In genomic region chr18:12821408-12821807, GRCh38 we compare ENCODE assay signal across 26 cellular contexts.
DNase-seq lines count a peak whose midpoint lies in the region; ATAC-seq and TF ChIP-seq lines count a peak whose summit lies in the region.
"Had no signal": no experiment of that assay in that cellular context is flagged by ENCODE, and none has a peak within 500 bp of the region (broad histone marks: within the 10 kb centered on the region; RNA-seq: fewer than 3 reads in every experiment).

No MANE protein-coding gene starts in this region.

- no peak for TF ChIP-seq CTCF in CD8-positive, alpha-beta T cell (IDR thresholded peaks at IDR 0.05)
- TF ChIP-seq CTCF in GM23338 (conservative IDR thresholded peaks at IDR 0.05; ENCODE audit: low read depth in 2 of 2): no peak
- TF ChIP-seq CTCF in chondrocyte (IDR thresholded peaks at IDR 0.05): no peak

- peaks cover 5% of the 10 kb centered on the region for H3K4me1 Mint-ChIP-seq in CD8-positive, alpha-beta T cell (ENCODE audit: low read depth)
- peaks cover 34% of the 10 kb centered on the region for H3K4me1 Mint-ChIP-seq in GM23338
- peaks cover 23% of the 10 kb centered on the region for H3K4me1 Mint-ChIP-seq in chondrocyte (ENCODE audit: low read depth)
- peaks cover 10% of the 10 kb centered on the region for H3K4me1 Mint-ChIP-seq in memory B cell
- peaks cover 24% of the 10 kb centered on the region for H3K4me1 Mint-ChIP-seq in activated naive CD8-positive, alpha-beta T cell treated with anti-CD3 and anti-CD28 coated beads for 36 hours

- H3K27ac ChIP-seq in CD8-positive, alpha-beta T cell (ENCODE audit: low read depth, low read length): no peak overlapping the region
- peak overlapping the region; percentile 69 for H3K27ac ChIP-seq in GM23338 (ENCODE audit: low read depth)
- H3K27ac ChIP-seq: ascending aorta; BLaER1 treated with 17β-estradiol and CSF1 and Interleukin-3, amounts not matched to agents 10 nM and 100 nM; KMS-11; thyroid gland had no signal

- no peak overlapping the region for H2AFZ ChIP-seq in GM23338

- H3K9me3 ChIP-seq in CD8-positive, alpha-beta T cell (ENCODE audit: low read length): no peaks in the 10 kb centered on the region
- H3K9me3 ChIP-seq: ascending aorta; BLaER1 treated with 17β-estradiol and CSF1 and Interleukin-3, amounts not matched to agents 10 nM and 100 nM; thyroid gland had no signal

- peaks cover 17% of the 10 kb centered on the region for H3K36me3 ChIP-seq in CD8-positive, alpha-beta T cell (ENCODE audit: insufficient read depth, low read length)
- H3K36me3 ChIP-seq in GM23338 (ENCODE audit: insufficient read depth): no peaks in the 10 kb centered on the region; the same call in 1 of the 2 replicates

- CTCF ChIA-PET in CD8-positive, alpha-beta T cell (lab: Charles Lee): no interaction called here

- peak overlapping the region; percentile 15 for H3K27ac Mint-ChIP-seq in CD8-positive, alpha-beta T cell
- H3K27ac Mint-ChIP-seq in GM23338 (peak overlapping the region; percentile 61), chondrocyte (ENCODE audit: unreplicated experiment) (peak overlapping the region; percentile 10), memory B cell (peak overlapping the region; percentile 52)
- H3K27ac Mint-ChIP-seq in activated naive CD8-positive, alpha-beta T cell treated with anti-CD3 and anti-CD28 coated beads for 36 hours: no peak overlapping the region
- H3K27ac Mint-ChIP-seq: activated naive CD4-positive, alpha-beta T cell treated with anti-CD3 and anti-CD28 coated beads, Interleukin-2, amount 10 ng/mL, durations not matched to agents 7 days and 5 days; activated T-cell treated with anti-CD3 and anti-CD28 coated beads, Interleukin-2, amount 50 U/mL, for 72 hours had no signal

- no peaks in the 10 kb centered on the region for H3K27me3 Mint-ChIP-seq in CD8-positive, alpha-beta T cell (ENCODE audit: low read depth)
- H3K27me3 Mint-ChIP-seq in GM23338 (ENCODE audit: insufficient read depth, low read depth, poor library complexity): no peaks in the 10 kb centered on the region
- no peaks in the 10 kb centered on the region for H3K27me3 Mint-ChIP-seq in chondrocyte (ENCODE audit: low read depth)
- H3K27me3 Mint-ChIP-seq in memory B cell: no peaks in the 10 kb centered on the region
- no peaks in the 10 kb centered on the region for H3K27me3 Mint-ChIP-seq in activated naive CD8-positive, alpha-beta T cell treated with anti-CD3 and anti-CD28 coated beads for 36 hours
- H3K27me3 Mint-ChIP-seq: activated naive CD4-positive, alpha-beta T cell treated with anti-CD3 and anti-CD28 coated beads, Interleukin-2, amount 10 ng/mL, durations not matched to agents 7 days and 5 days; naive B cell had no signal

- no peaks in the 10 kb centered on the region for H3F3A ChIP-seq in GM23338 (replicated peaks; ENCODE audit: low read depth)

- no peak for DNase-seq in CD8-positive, alpha-beta T cell
- DNase-seq in GM23338 (ENCODE audit: low spot score): peak; percentile 74
- no peak for DNase-seq in chondrocyte (ENCODE audit: low spot score)
- no peak for DNase-seq in memory B cell (ENCODE audit: low spot score in 2 of 2)
- DNase-seq in activated naive CD8-positive, alpha-beta T cell treated with anti-CD3 and anti-CD28 coated beads for 36 hours: no peak
- no peak for DNase-seq in NCI-H1930 (lab: John Stamatoyannopoulos, UW)
- no peak for DNase-seq in SHP77 treated with DMSO at 0.1 percent for 48 hours (lab: John Stamatoyannopoulos, UW)
- DNase-seq: activated naive CD4-positive, alpha-beta T cell treated with anti-CD3 and anti-CD28 coated beads, Interleukin-2, amount 10 ng/mL, durations not matched to agents 7 days and 5 days; activated T-cell treated with anti-CD3 and anti-CD28 coated beads, Interleukin-2, amount 50 U/mL, for 72 hours; Calu3; caudate nucleus; mesenchymal stem cell; naive B cell; NCI-H1436; NCI-H2171 treated with DMSO at 0.1 percent for 48 hours; NCI-H524 treated with DMSO at 0.1 percent for 48 hours; NK-92 treated with Interleukin-12 subunit alpha and Interleukin-12 subunit beta, amount 100 ng/mL, for 24 hours; retina; stimulated activated naive CD4-positive, alpha-beta T cell; thyroid gland had no signal

- peaks cover 7% of the 10 kb centered on the region for H4K20me1 ChIP-seq in GM23338 (replicated peaks; ENCODE audit: insufficient read depth)

- H3K4me2 ChIP-seq in GM23338: peak overlapping the region; percentile 53
- H3K4me2 ChIP-seq: KMS-11, smooth muscle cell had no signal

- H3K36me3 Mint-ChIP-seq in CD8-positive, alpha-beta T cell: peaks cover 77% of the 10 kb centered on the region
- H3K36me3 Mint-ChIP-seq in GM23338 (ENCODE audit: low read depth): peaks cover 36% of the 10 kb centered on the region
- H3K36me3 Mint-ChIP-seq in chondrocyte (ENCODE audit: low read depth): peaks cover 13% of the 10 kb centered on the region
- peaks cover 33% of the 10 kb centered on the region for H3K36me3 Mint-ChIP-seq in memory B cell
- H3K36me3 Mint-ChIP-seq in activated naive CD8-positive, alpha-beta T cell treated with anti-CD3 and anti-CD28 coated beads for 36 hours: peaks cover 19% of the 10 kb centered on the region

- no peak overlapping the region for H3K4me3 ChIP-seq in CD8-positive, alpha-beta T cell (ENCODE audit: low read depth, low read length)
- H3K4me3 ChIP-seq in GM23338: no peak overlapping the region
- H3K4me3 ChIP-seq: ascending aorta; BLaER1 treated with 17β-estradiol and CSF1 and Interleukin-3, amounts not matched to agents 10 nM and 100 nM; smooth muscle cell; thyroid gland had no signal

- H3K79me2 ChIP-seq in GM23338 (replicated peaks; ENCODE audit: insufficient read depth): no peaks in the 10 kb centered on the region; the same call in 1 of the 2 replicates

- no peaks in the 10 kb centered on the region for H3K4me1 ChIP-seq in CD8-positive, alpha-beta T cell (ENCODE audit: insufficient read depth, low read length)
- H3K4me1 ChIP-seq in GM23338 (ENCODE audit: insufficient read depth): peaks cover 29% of the 10 kb centered on the region
- H3K4me1 ChIP-seq: ascending aorta, thyroid gland had no signal

- intact Hi-C loops in CD8-positive, alpha-beta T cell (cut with DNase I, micrococcal nuclease): no loop called here

- POLR2A ChIA-PET in CD8-positive, alpha-beta T cell (lab: Charles Lee): interaction anchor here (0.6 kb wide), 1 partner anchor 491 kb away, joined by 4 read pairs; no protein-coding TSS in a partner anchor

- H3K9me2 ChIP-seq in GM23338 (ENCODE audit: insufficient read depth): no peaks in the 10 kb centered on the region

- H3K27me3 ChIP-seq in CD8-positive, alpha-beta T cell (ENCODE audit: insufficient read depth, low read length): no peaks in the 10 kb centered on the region
- no peaks in the 10 kb centered on the region for H3K27me3 ChIP-seq in GM23338 (ENCODE audit: insufficient read depth)
- H3K27me3 ChIP-seq: ascending aorta; BLaER1 treated with 17β-estradiol and CSF1 and Interleukin-3, amounts not matched to agents 10 nM and 100 nM; thyroid gland had no signal

- no peak overlapping the region for H3K4me3 Mint-ChIP-seq in CD8-positive, alpha-beta T cell
- H3K4me3 Mint-ChIP-seq in GM23338 (peak overlapping the region; percentile 44), chondrocyte (ENCODE audit: unreplicated experiment) (no peak overlapping the region), memory B cell (no peak overlapping the region)
- no peak overlapping the region for H3K4me3 Mint-ChIP-seq in activated naive CD8-positive, alpha-beta T cell treated with anti-CD3 and anti-CD28 coated beads for 36 hours
- H3K4me3 Mint-ChIP-seq: activated naive CD4-positive, alpha-beta T cell treated with anti-CD3 and anti-CD28 coated beads, Interleukin-2, amount 10 ng/mL, durations not matched to agents 7 days and 5 days; activated T-cell treated with anti-CD3 and anti-CD28 coated beads, Interleukin-2, amount 50 U/mL, for 72 hours; naive B cell had no signal

- H3K9me3 Mint-ChIP-seq in CD8-positive, alpha-beta T cell: no peaks in the 10 kb centered on the region
- H3K9me3 Mint-ChIP-seq in GM23338: no peaks in the 10 kb centered on the region
- H3K9me3 Mint-ChIP-seq in chondrocyte (ENCODE audit: low read depth): no peaks in the 10 kb centered on the region
- H3K9me3 Mint-ChIP-seq in memory B cell: no peaks in the 10 kb centered on the region
- H3K9me3 Mint-ChIP-seq in activated naive CD8-positive, alpha-beta T cell treated with anti-CD3 and anti-CD28 coated beads for 36 hours: no peaks in the 10 kb centered on the region
- H3K9me3 Mint-ChIP-seq: activated naive CD4-positive, alpha-beta T cell treated with anti-CD3 and anti-CD28 coated beads, Interleukin-2, amount 10 ng/mL, durations not matched to agents 7 days and 5 days; activated T-cell treated with anti-CD3 and anti-CD28 coated beads, Interleukin-2, amount 50 U/mL, for 72 hours; naive B cell had no signal

- ATAC-seq in CD8-positive, alpha-beta T cell: no peak
- peak; percentile 96 for ATAC-seq in GM23338
- ATAC-seq in memory B cell (ENCODE audit: low read depth): no peak
- no peak for ATAC-seq in HG02852 (IDR thresholded peaks at IDR 0.05; ENCODE audit: unreplicated experiment)
- ATAC-seq: activated T-cell treated with anti-CD3 and anti-CD28 coated beads, Interleukin-2, amount 50 U/mL, for 72 hours; Panc1 had no signal

TF ChIP-seq in GM23338, 12 proteins besides CTCF, POLR2A, EP300 and RAD21:
- TF ChIP-seq NANOG (IDR thresholded peaks at IDR 0.05; ENCODE audit: borderline replicate concordance) (no peak), CREB1 (CRISPR knock-in tag; IDR thresholded peaks at IDR 0.05; ENCODE audit: low read depth) (no peak)
